In the genomic region with DNA sequence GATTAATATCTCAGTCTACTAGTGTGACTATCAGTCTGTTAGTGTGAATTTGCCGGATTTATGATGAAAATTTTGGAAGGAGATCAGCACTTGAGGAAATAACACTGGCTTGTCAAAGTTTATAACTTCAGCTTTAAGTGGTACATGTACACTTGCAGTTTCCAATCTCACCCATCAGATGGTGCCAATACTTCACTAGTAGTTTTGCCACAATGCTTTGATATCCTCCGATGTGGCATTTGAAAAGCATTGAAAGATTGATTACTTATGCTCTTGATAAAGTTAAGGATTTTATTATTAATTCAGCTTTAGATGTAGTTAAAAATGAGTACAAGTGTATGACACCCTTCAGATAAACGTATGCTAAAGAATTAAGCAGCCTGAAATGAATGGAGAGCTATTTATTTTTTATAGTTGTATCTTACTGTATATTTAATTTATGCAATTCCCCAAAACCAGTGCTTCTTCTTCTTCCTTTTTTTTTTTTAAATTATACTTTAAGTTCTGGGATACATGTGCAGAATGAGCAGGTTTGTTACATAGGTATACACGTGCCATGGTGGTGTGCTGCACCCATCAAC, we compare ENCODE assay signal across 8 cellular contexts.
DNase-seq lines count a peak whose midpoint lies in the region; FAIRE-seq and TF ChIP-seq lines count a peak whose summit lies in the region.

No MANE protein-coding gene starts in this region.

- peak; percentile 76 for FAIRE-seq in colon (lab: Jason Lieb, UNC)

- peaks cover 10% of the 10 kb centered on the region for H3K36me3 Mint-ChIP-seq in mesothelial cell of epicardium

- H3K4me1 Mint-ChIP-seq in mesothelial cell of epicardium = peaks cover 37% of the 10 kb centered on the region

- H3K4me3 Mint-ChIP-seq in mesothelial cell of epicardium = no peak overlapping the region

- no peaks in the 10 kb centered on the region for H3K27me3 Mint-ChIP-seq in mesothelial cell of epicardium (ENCODE audit: low read depth)

- H3K27ac Mint-ChIP-seq in mesothelial cell of epicardium = no peak overlapping the region

- peaks cover 16% of the 10 kb centered on the region for H3K9me3 Mint-ChIP-seq in mesothelial cell of epicardium

- peak; percentile 15 for DNase-seq in stimulated activated CD4-positive, alpha-beta T cell treated with anti-CD3 and anti-CD28 coated beads, Interleukin-2, amount 100 ng/mL, for 4 hours (ENCODE audit: low read depth)
- DNase-seq in stimulated activated CD4-positive, alpha-beta T cell treated with anti-CD3 and anti-CD28 coated beads, Interleukin-1b, Interleukin-23, amount 100 ng/mL, for 48 hours = no peak
- peak; percentile 49 for DNase-seq in NCI-H1092 (lab: John Stamatoyannopoulos, UW)
- DNase-seq in SHP77 (lab: John Stamatoyannopoulos, UW) = peak; percentile 63 to 81
- no peak for DNase-seq in mesothelial cell of epicardium (ENCODE audit: low spot score in 2 of 2, unreplicated experiment in 2 of 2)
- DNase-seq in NK-92 (lab: John Stamatoyannopoulos, UW; ENCODE audit: unreplicated experiment) = no peak
- no peak for DNase-seq in GOT3 (lab: John Stamatoyannopoulos, UW)

- TF ChIP-seq CTCF in mesothelial cell of epicardium (IDR thresholded peaks at IDR 0.05; ENCODE audit: unreplicated experiment) = peak; percentile 58

Comparison
In these comparisons a context has a peak if more than half of its experiments do, and no peak if none do; other contexts are left out.
1. DNase-seq: peak in stimulated activated CD4-positive, alpha-beta T cell treated with anti-CD3 and anti-CD28 coated beads, Interleukin-2, amount 100 ng/mL, for 4 hours (single experiment), NCI-H1092 (single experiment) and SHP77 (2 of 2); none in stimulated activated CD4-positive, alpha-beta T cell treated with anti-CD3 and anti-CD28 coated beads, Interleukin-1b, Interleukin-23, amount 100 ng/mL, for 48 hours (single experiment), mesothelial cell of epicardium (0 of 2), NK-92 (single experiment) and GOT3 (single experiment).